8 cellular contexts compared by ENCODE assay signal in the genomic region with DNA sequence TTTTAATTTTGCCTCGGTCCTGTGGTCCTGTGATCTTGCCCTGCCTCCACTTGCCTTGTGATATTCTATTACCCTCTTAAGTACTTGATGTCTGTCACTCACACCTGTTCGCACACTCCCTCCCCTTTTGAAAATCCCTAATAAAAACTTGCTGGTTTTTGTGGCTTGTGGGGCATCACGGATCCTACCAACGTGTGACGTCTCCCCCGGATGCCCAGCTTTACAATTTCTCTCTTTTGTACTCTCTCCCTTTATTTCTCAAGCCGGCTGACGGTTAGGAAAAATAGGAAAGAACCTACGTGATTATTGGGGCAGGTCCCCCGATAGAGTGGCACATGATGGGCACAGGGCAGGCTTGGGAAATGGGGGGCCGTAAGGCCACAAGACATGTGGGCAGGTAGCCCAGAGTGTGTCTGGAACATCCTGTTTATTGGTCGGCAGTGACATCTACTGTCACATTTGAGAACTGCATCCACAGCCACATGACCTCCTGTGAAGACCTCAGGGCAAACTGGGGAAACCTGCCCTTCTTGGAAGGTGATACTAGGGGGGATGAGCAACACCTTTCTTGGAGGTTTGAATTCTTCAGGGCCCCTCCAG. TPM values are rescaled to one million over a fixed set of nuclear protein-coding genes. Genes with fewer than 3 reads are reported as not detected.
DNase-seq lines count a peak whose midpoint lies in the region; ATAC-seq, FAIRE-seq and TF ChIP-seq lines count a peak whose summit lies in the region.
"Not testable (repeated sequence)": the region's sequence is repeated elsewhere in the genome, so short reads cannot be mapped to it uniquely, and the experiment has no call there.

No MANE protein-coding gene starts in this region.

- not testable (repeated sequence) for H3K4me2 ChIP-seq in A549

- 35% methylated on average over 12 of the region's 12 CpGs for WGBS in A549 (ENCODE audit: missing lambda C conversion rate)
- 17 to 19% methylated on average over 11 to 12 of the region's 12 CpGs for WGBS in esophagus squamous epithelium, 2 donors

- intact Hi-C loops in esophagus squamous epithelium (cut with DNase I); lower lobe of right lung (cut with DNase I): not testable (repeated sequence)

- POLR2A ChIA-PET in A549 (lab: Yijun Ruan, JAX), result interaction anchor here (0.7 kb wide), 1 partner anchor 67 kb away, joined by 4 read pairs; no protein-coding TSS in a partner anchor

- ATAC-seq in A549, result peak; percentile 82 to 93; a peak in 5 of 6 replicates
- ATAC-seq in lower lobe of right lung, result peak; percentile 70 to 83

- peak; percentile 63 for TF ChIP-seq CTCF in A549 (IDR thresholded peaks at IDR 0.05)
- TF ChIP-seq CTCF in esophagus squamous epithelium (IDR thresholded peaks at IDR 0.05), result peak; percentile 69 to 90 (median 88)
- peak; percentile 83 for TF ChIP-seq CTCF in lower lobe of right lung (IDR thresholded peaks at IDR 0.05)

- H3K36me3 ChIP-seq in esophagus squamous epithelium, lower lobe of right lung: not testable (repeated sequence)

- not testable (repeated sequence) for H3K4me3 ChIP-seq in A549, esophagus squamous epithelium, lower lobe of right lung

- DNase-seq in A549 (ENCODE audit: low read depth in 1 of 2, low spot score in 1 of 2) (peak; percentile 10 to 61), GM12892 (ENCODE audit: insufficient read length) (peak; percentile 45), NCI-H1436 (lab: John Stamatoyannopoulos, UW) (peak; percentile 68), SW480 (ENCODE audit: low spot score) (peak; percentile 21), lower lobe of right lung (peak; percentile 56)
- peak; percentile 37 for DNase-seq in activated T-helper 9 cell treated with anti-CD3 and anti-CD28 coated beads, Interleukin-2, amount 50 U/mL, for 16 hours (ENCODE audit: low read depth)
- DNase-seq in esophagus squamous epithelium (lab: John Stamatoyannopoulos, UW), result not testable (repeated sequence)
- DNase-seq in stimulated activated CD4-positive, alpha-beta T cell treated with anti-CD3 and anti-CD28 coated beads, Interleukin-1b, Interleukin-23, amount 100 ng/mL, for 24 hours (ENCODE audit: low read depth in 4 of 4, low spot score in 1 of 4), result peak; percentile 59 to 72 (median 71)

- not testable (repeated sequence) for FAIRE-seq in A549 (lab: Jason Lieb, UNC)
- peak; percentile 93 for FAIRE-seq in GM12892 (lab: Jason Lieb, UNC)

- TF ChIP-seq RAD21 in A549 (conservative IDR thresholded peaks at IDR 0.05 in 1 of 2, IDR thresholded peaks at IDR 0.05 in 1 of 2), result peak; percentile 85 to 88

- not testable (repeated sequence) for TF ChIP-seq POLR2A in A549 (IDR thresholded peaks at IDR 0.05; ENCODE audit: low read length); GM12892 (IDR thresholded peaks at IDR 0.05; ENCODE audit: low read depth, low read length); esophagus squamous epithelium (IDR thresholded peaks at IDR 0.05)

- CTCF ChIA-PET in A549 (lab: Yijun Ruan, JAX), result interaction anchor here (0.6 to 1.7 kb wide), 16 partner anchors 22 to 593 kb away, joined by 3 to 14 read pairs (median 3); no protein-coding TSS in a partner anchor

- not testable (repeated sequence) for H3K4me1 ChIP-seq in A549, lower lobe of right lung
- peaks cover 0 to 12% (median 0%) of the 10 kb centered on the region in 3 donors for H3K4me1 ChIP-seq in esophagus squamous epithelium

- H3K9me3 ChIP-seq in A549, esophagus squamous epithelium, lower lobe of right lung: not testable (repeated sequence)

- not testable (repeated sequence) for TF ChIP-seq EP300 in A549 (IDR thresholded peaks at IDR 0.05)

- not testable (repeated sequence) for H3K27me3 ChIP-seq in esophagus squamous epithelium; lower lobe of right lung (ENCODE audit: low read depth)

- H3K27ac ChIP-seq in A549, esophagus squamous epithelium, lower lobe of right lung: not testable (repeated sequence)

TF ChIP-seq in A549, 52 proteins besides CTCF, POLR2A, EP300 and RAD21:
- peak; percentile 78 for TF ChIP-seq SMC3 (IDR thresholded peaks at IDR 0.05)

RNA-seq across cellular contexts. Expression of a gene that starts 4.6 kb away (rescaled TPM):
- polyA plus RNA-seq in A549 (2011; rRNA removed) (0.30 and 0.50 TPM in 2 replicates), A549 (2017; fragmentation: RNase III; extraction: RNeasy Plus Mini Kit Qiagen cat#74134 plus additional on column Dnase treatment) (0.11 to 0.30 TPM in 2 of 3 replicates, not detected in the other)
- polyA plus RNA-seq in A549 (2012; cell fraction: cytosol; rRNA removed), result 0.79 and 1.1 TPM in 2 replicates
- polyA plus RNA-seq in A549 (2012; cell fraction: nucleus; rRNA removed), result 1.2 and 2.1 TPM in 2 replicates
- polyA minus RNA-seq in A549 (2011; rRNA and poly(A)+ RNA removed), result 0.25 and 0.39 TPM in 2 replicates
- polyA plus RNA-seq in GM12892 (2012; ENCODE audit: missing spikeins), result 0.34 TPM
- total RNA-seq in esophagus squamous epithelium (1 to 10 TPM in 2 of 4 donors, not detected in 2; 3.1 to 9.9 TPM), lower lobe of right lung (7.3 TPM)

RNA-seq across cellular contexts. Expression of a gene that starts 10.3 kb away (rescaled TPM):
- polyA plus RNA-seq in A549 (2011; rRNA removed) (2.1 and 2.8 TPM in 2 replicates), A549 (2017; fragmentation: RNase III; extraction: RNeasy Plus Mini Kit Qiagen cat#74134 plus additional on column Dnase treatment) (2.5 to 3.2 TPM (median 2.7 TPM) in 3 replicates)
- 3.6 and 4.1 TPM in 2 replicates for polyA plus RNA-seq in A549 (2012; cell fraction: cytosol; rRNA removed)
- 3.3 and 5.0 TPM in 2 replicates for polyA plus RNA-seq in A549 (2012; cell fraction: nucleus; rRNA removed)
- polyA minus RNA-seq in A549 (2011; rRNA and poly(A)+ RNA removed), result 5.0 and 7.0 TPM in 2 replicates
- 5.0 TPM for polyA plus RNA-seq in GM12892 (2012; ENCODE audit: missing spikeins)
- total RNA-seq in esophagus squamous epithelium (1 to 10 TPM in 1 of 4 donors, not detected in 3; 1.9 TPM), lower lobe of right lung (2.9 TPM)

RNA-seq across cellular contexts. Expression of a gene that starts 17.8 kb away (rescaled TPM):
- 87.6 and 119 TPM in 2 replicates for polyA plus RNA-seq in A549 (2011; rRNA removed)
- polyA plus RNA-seq in A549 (2012; cell fraction: cytosol; rRNA removed), result 258 and 347 TPM in 2 replicates
- polyA plus RNA-seq in A549 (2012; cell fraction: nucleus; rRNA removed), result 232 and 360 TPM in 2 replicates
- 173 to 188 TPM (median 180 TPM) in 3 replicates for polyA plus RNA-seq in A549 (2017; fragmentation: RNase III; extraction: RNeasy Plus Mini Kit Qiagen cat#74134 plus additional on column Dnase treatment)
- polyA minus RNA-seq in A549 (2011; rRNA and poly(A)+ RNA removed), result 17.2 and 19.7 TPM in 2 replicates
- 117 TPM for polyA plus RNA-seq in GM12892 (2012; ENCODE audit: missing spikeins)
- 100 to 1,000 TPM in 2 of 4 donors, 10 to 100 TPM in 2; 93.2 to 142 (median 111) TPM for total RNA-seq in esophagus squamous epithelium
- total RNA-seq in lower lobe of right lung, result 102 TPM

RNA-seq across cellular contexts. Expression of a gene that starts 23.5 kb away (rescaled TPM):
- polyA plus RNA-seq in A549 (2011; rRNA removed) (not detected in 2 replicates), A549 (2017; fragmentation: RNase III; extraction: RNeasy Plus Mini Kit Qiagen cat#74134 plus additional on column Dnase treatment) (0.13 to 0.17 TPM (median 0.14 TPM) in 3 replicates)
- polyA plus RNA-seq in A549 (2012; cell fraction: cytosol; rRNA removed), result 0.09 and 0.22 TPM in 2 replicates
- polyA plus RNA-seq in A549 (2012; cell fraction: nucleus; rRNA removed), result 0.26 TPM in 1 of 2 replicates, not detected in the other
- not detected in 2 replicates for polyA minus RNA-seq in A549 (2011; rRNA and poly(A)+ RNA removed)
- not detected for polyA plus RNA-seq in GM12892 (2012; ENCODE audit: missing spikeins)
- total RNA-seq in esophagus squamous epithelium (not detected), lower lobe of right lung (3.0 TPM)

RNA-seq across cellular contexts. Expression of a gene that starts 48.9 kb away (rescaled TPM):
- polyA plus RNA-seq in A549 (2011; rRNA removed), result not detected in 2 replicates
- polyA plus RNA-seq in A549 (2012; cell fraction: cytosol; rRNA removed), result not detected in 2 replicates
- polyA plus RNA-seq in A549 (2012; cell fraction: nucleus; rRNA removed), result not detected in 2 replicates
- polyA plus RNA-seq in A549 (2017; fragmentation: RNase III; extraction: RNeasy Plus Mini Kit Qiagen cat#74134 plus additional on column Dnase treatment), result not detected in 3 replicates
- not detected in 2 replicates for polyA minus RNA-seq in A549 (2011; rRNA and poly(A)+ RNA removed)
- polyA plus RNA-seq in GM12892 (2012; ENCODE audit: missing spikeins), result not detected
- total RNA-seq in esophagus squamous epithelium, result not detected
- not detected for total RNA-seq in lower lobe of right lung
